8 cellular contexts compared by ENCODE assay signal in genomic region chr2:131491469-131491836, GRCh38. TPM values are rescaled to one million over a fixed set of nuclear protein-coding genes. Genes with fewer than 3 reads are reported as not detected.
DNase-seq lines count a peak whose midpoint lies in the region; ATAC-seq and TF ChIP-seq lines count a peak whose summit lies in the region.
"Not testable (repeated sequence)": the region's sequence is repeated elsewhere in the genome, so short reads cannot be mapped to it uniquely, and the experiment has no call there.

No MANE protein-coding gene starts in this region.

- peaks cover 32% of the 10 kb centered on the region for H3K79me2 ChIP-seq in neural cell (replicated peaks; ENCODE audit: insufficient read depth, low read length)

- H3K4me3 ChIP-seq in neural cell (ENCODE audit: low read length) (peak overlapping the region; percentile 92), tibial artery (peak overlapping the region; percentile 67 to 94)

- H3K4me1 ChIP-seq in ES-I3 (ENCODE audit: insufficient read depth, low read length): not testable (repeated sequence)
- peaks cover 0 to 29% (median 17%) of the 10 kb centered on the region in 4 donors for H3K4me1 ChIP-seq in tibial artery

- not testable (repeated sequence) for H3K27me3 ChIP-seq in neural cell (ENCODE audit: insufficient read depth, low read depth, low read length); tibial artery

- H3K27ac ChIP-seq in neural cell (ENCODE audit: low read length); tibial artery: not testable (repeated sequence)

- H3F3A ChIP-seq in neural cell (ENCODE audit: insufficient read depth, low read length, poor library complexity, severe bottlenecking): not testable (repeated sequence)

- not testable (repeated sequence) for H3K9me3 ChIP-seq in ES-I3 (ENCODE audit: control insufficient read depth, insufficient read depth, low read length); neural cell (ENCODE audit: low read length); tibial artery

- H4K20me1 ChIP-seq in neural cell (ENCODE audit: insufficient read depth): not testable (repeated sequence)

- not testable (repeated sequence) for H3K36me3 ChIP-seq in ES-I3 (ENCODE audit: insufficient read depth, low read length); neural cell (ENCODE audit: insufficient read depth, low read length); tibial artery

- not testable (repeated sequence) for H2AFZ ChIP-seq in neural cell (ENCODE audit: low read depth, low read length)

- not testable (repeated sequence) for TF ChIP-seq EP300 in neural cell (conservative IDR thresholded peaks at IDR 0.05; ENCODE audit: poor library complexity, severe bottlenecking)

- peak overlapping the region; percentile 57 for H3K9ac ChIP-seq in ES-I3 (ENCODE audit: low read depth, low read length)
- H3K9ac ChIP-seq in neural cell (ENCODE audit: low read length): not testable (repeated sequence)

- DNase-seq in NCI-H1417 (lab: John Stamatoyannopoulos, UW) (peak in 2 of 3 experiments; percentile 59 to 66), cerebellum (ENCODE audit: low spot score) (peak; percentile 12)
- DNase-seq in activated CD4-positive, alpha-beta T cell treated with anti-CD3 and anti-CD28 coated beads for 48 hours: peak; percentile 32
- DNase-seq in left ventricle myocardium superior, tibial artery: not testable (repeated sequence)

- H3K9me2 ChIP-seq in neural cell (ENCODE audit: insufficient read depth, low read length): not testable (repeated sequence)

- ATAC-seq in HG02759 (IDR thresholded peaks at IDR 0.05; ENCODE audit: unreplicated experiment) (peak; percentile 0), left ventricle myocardium superior (peak; percentile 10)

- intact Hi-C loops in left ventricle myocardium superior (cut with micrococcal nuclease); tibial artery (cut with DNase I; ENCODE audit: low total_unique reads): not testable (repeated sequence)

- not testable (repeated sequence) for TF ChIP-seq CTCF in neural cell (IDR thresholded peaks at IDR 0.05; ENCODE audit: poor library complexity, severe bottlenecking); tibial artery (IDR thresholded peaks at IDR 0.05)

- TF ChIP-seq RAD21 in neural cell (conservative IDR thresholded peaks at IDR 0.05): not testable (repeated sequence)

- peak overlapping the region; percentile 25 for H3K4me2 ChIP-seq in neural cell (ENCODE audit: low read length)

RNA-seq across cellular contexts. Expression of gene MZT2A, which starts 0.7 kb away (rescaled TPM):
- total RNA-seq in cerebellum (28.8 TPM), left ventricle myocardium superior (370 TPM)
- polyA plus RNA-seq in neural cell: 146 and 163 TPM in 2 replicates
- polyA minus RNA-seq in neural cell: 38.0 and 48.2 TPM in 2 replicates

RNA-seq across cellular contexts. Expression of gene TUBA3D, which starts 15.5 kb away (rescaled TPM):
- not detected for total RNA-seq in cerebellum
- total RNA-seq in left ventricle myocardium superior: 100 TPM
- not detected in 2 replicates for polyA plus RNA-seq in neural cell
- not detected in 2 replicates for polyA minus RNA-seq in neural cell

RNA-seq across cellular contexts. Expression of gene CCDC74A, which starts 36.2 kb away (rescaled TPM):
- total RNA-seq in cerebellum: 5.6 TPM
- 1.0 TPM for total RNA-seq in left ventricle myocardium superior
- 34.4 and 38.2 TPM in 2 replicates for polyA plus RNA-seq in neural cell
- 12.4 and 13.3 TPM in 2 replicates for polyA minus RNA-seq in neural cell

Comparison
In these comparisons a context has a peak if more than half of its experiments do, and no peak if none do; other contexts are left out.
1. RNA of gene MZT2A, which starts 0.7 kb away (total RNA-seq): 370 TPM in left ventricle myocardium superior (single experiment); 28.8 TPM in cerebellum (single experiment); every median in the first group is over 10 times any median in the second.
2. RNA of gene TUBA3D, which starts 15.5 kb away (total RNA-seq): 100 TPM in left ventricle myocardium superior (single experiment); not detected in cerebellum (single experiment); every median in the first group is over 100 times any median in the second.